In the genomic region with DNA sequence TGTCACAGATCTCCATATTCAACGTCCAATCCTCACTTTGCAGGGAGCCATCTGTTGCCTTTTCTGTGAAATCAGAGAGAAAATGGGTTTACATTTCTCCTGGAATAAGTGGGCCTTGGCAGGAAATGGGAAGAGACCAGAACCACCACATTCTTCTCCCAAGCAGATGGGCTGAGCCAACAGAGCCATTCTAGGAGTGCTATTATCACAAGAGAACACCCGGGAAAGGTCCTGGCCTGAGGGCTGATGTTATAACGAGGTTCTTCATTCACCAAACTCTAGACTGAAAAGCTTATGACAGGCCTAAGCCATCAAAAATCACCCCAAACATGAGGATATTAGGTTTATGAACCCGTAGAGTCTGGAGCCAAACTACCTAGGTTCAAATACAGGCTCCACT, we compare ENCODE assay signal across 14 cellular contexts.
"Had no signal": no experiment of that assay in that cellular context is flagged by ENCODE, and none has a peak within 500 bp of the region (broad histone marks: within the 10 kb centered on the region; RNA-seq: fewer than 3 reads in every experiment).

No MANE protein-coding gene starts in this region.

- H3K27me3 Mint-ChIP-seq: activated naive CD8-positive, alpha-beta T cell treated with anti-CD3 and anti-CD28 coated beads, Interleukin-2, amount 10 ng/mL, durations not matched to agents 7 days and 5 days; brain; stimulated activated naive CD8-positive, alpha-beta T cell treated with anti-CD3 and anti-CD28 coated beads, Interleukin-15, amount 100 ng/mL, for 72 hours had no signal

- H3K27me3 ChIP-seq: neutrophil, spleen had no signal

- H3K9me3 Mint-ChIP-seq: activated naive CD8-positive, alpha-beta T cell treated with anti-CD3 and anti-CD28 coated beads, Interleukin-2, amount 10 ng/mL, durations not matched to agents 7 days and 5 days; stimulated activated naive CD8-positive, alpha-beta T cell treated with anti-CD3 and anti-CD28 coated beads, Interleukin-15, amount 100 ng/mL, for 72 hours had no signal

- H3K4me3 Mint-ChIP-seq: activated naive CD8-positive, alpha-beta T cell treated with anti-CD3 and anti-CD28 coated beads, Interleukin-2, amount 10 ng/mL, durations not matched to agents 7 days and 5 days; brain; stimulated activated naive CD8-positive, alpha-beta T cell treated with anti-CD3 and anti-CD28 coated beads, Interleukin-15, amount 100 ng/mL, for 72 hours had no signal

- H3K9me3 ChIP-seq: neutrophil, spleen had no signal

- ATAC-seq: activated CD4-positive, CD25-positive, alpha-beta regulatory T cell treated with anti-CD3 and anti-CD28 coated beads, Interleukin-2, amount 50 U/mL, for 24 hours; stimulated activated naive CD8-positive, alpha-beta T cell treated with anti-CD3 and anti-CD28 coated beads, Interleukin-15, amount 100 ng/mL, for 72 hours had no signal

- H3K27ac Mint-ChIP-seq: activated naive CD8-positive, alpha-beta T cell treated with anti-CD3 and anti-CD28 coated beads, Interleukin-2, amount 10 ng/mL, durations not matched to agents 7 days and 5 days; stimulated activated naive CD8-positive, alpha-beta T cell treated with anti-CD3 and anti-CD28 coated beads, Interleukin-15, amount 100 ng/mL, for 72 hours had no signal

- H3K4me3 ChIP-seq: lung, spleen had no signal

- DNase-seq: activated CD4-positive, alpha-beta T cell treated with anti-CD3 and anti-CD28 coated beads, Interleukin-2, amount 50 U/mL, for 1 hour; activated CD8-positive, alpha-beta memory T cell treated with anti-CD3 and anti-CD28 coated beads for 24 hours; activated gamma-delta T cell treated with Interleukin-2 at 50 U/mL for 16 hours; activated naive CD8-positive, alpha-beta T cell treated with anti-CD3 and anti-CD28 coated beads, Interleukin-2, amount 10 ng/mL, durations not matched to agents 7 days and 5 days; central memory CD4-positive, alpha-beta T cell; effector CD8-positive, alpha-beta T cell; midbrain; stimulated activated naive CD8-positive, alpha-beta T cell treated with anti-CD3 and anti-CD28 coated beads, Interleukin-15, amount 100 ng/mL, for 72 hours; SW 1271 had no signal

- H3K4me1 Mint-ChIP-seq: activated naive CD8-positive, alpha-beta T cell treated with anti-CD3 and anti-CD28 coated beads, Interleukin-2, amount 10 ng/mL, durations not matched to agents 7 days and 5 days had no signal

- H3K27ac ChIP-seq: neutrophil, spleen had no signal
